ENCODE assay signal across 1 cellular context in the genomic region with DNA sequence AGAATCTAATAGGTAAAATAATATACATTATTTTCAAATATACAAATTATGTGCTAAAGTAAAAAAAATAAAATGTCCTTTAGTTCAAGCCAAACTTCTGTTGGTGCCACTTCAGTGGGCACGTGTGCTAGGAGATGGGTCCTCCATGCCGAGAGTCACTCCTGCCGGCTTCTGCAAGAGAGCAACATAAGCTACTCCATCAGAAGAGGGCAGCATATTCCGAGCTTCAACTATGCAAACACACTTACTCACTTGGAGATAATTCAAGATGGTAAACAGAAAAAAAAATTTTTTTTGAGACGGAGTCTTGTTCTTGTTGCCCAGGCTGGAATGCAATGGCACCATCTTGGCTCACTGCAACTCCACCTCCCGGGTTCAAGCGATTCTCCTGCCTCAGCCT.
TF ChIP-seq lines count a peak whose summit lies in the region.

No MANE protein-coding gene starts in this region.

TF ChIP-seq in WTC11, 78 proteins besides CTCF, POLR2A, EP300 and RAD21 (continued from another document):
- TF ChIP-seq, protein P1, sequence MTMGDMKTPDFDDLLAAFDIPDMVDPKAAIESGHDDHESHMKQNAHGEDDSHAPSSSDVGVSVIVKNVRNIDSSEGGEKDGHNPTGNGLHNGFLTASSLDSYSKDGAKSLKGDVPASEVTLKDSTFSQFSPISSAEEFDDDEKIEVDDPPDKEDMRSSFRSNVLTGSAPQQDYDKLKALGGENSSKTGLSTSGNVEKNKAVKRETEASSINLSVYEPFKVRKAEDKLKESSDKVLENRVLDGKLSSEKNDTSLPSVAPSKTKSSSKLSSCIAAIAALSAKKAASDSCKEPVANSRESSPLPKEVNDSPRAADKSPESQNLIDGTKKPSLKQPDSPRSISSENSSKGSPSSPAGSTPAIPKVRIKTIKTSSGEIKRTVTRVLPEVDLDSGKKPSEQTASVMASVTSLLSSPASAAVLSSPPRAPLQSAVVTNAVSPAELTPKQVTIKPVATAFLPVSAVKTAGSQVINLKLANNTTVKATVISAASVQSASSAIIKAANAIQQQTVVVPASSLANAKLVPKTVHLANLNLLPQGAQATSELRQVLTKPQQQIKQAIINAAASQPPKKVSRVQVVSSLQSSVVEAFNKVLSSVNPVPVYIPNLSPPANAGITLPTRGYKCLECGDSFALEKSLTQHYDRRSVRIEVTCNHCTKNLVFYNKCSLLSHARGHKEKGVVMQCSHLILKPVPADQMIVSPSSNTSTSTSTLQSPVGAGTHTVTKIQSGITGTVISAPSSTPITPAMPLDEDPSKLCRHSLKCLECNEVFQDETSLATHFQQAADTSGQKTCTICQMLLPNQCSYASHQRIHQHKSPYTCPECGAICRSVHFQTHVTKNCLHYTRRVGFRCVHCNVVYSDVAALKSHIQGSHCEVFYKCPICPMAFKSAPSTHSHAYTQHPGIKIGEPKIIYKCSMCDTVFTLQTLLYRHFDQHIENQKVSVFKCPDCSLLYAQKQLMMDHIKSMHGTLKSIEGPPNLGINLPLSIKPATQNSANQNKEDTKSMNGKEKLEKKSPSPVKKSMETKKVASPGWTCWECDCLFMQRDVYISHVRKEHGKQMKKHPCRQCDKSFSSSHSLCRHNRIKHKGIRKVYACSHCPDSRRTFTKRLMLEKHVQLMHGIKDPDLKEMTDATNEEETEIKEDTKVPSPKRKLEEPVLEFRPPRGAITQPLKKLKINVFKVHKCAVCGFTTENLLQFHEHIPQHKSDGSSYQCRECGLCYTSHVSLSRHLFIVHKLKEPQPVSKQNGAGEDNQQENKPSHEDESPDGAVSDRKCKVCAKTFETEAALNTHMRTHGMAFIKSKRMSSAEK (CRISPR knock-in tag; IDR thresholded peaks at IDR 0.05; ENCODE audit: borderline replicate concordance) = no peak
- TF ChIP-seq, protein P2, sequence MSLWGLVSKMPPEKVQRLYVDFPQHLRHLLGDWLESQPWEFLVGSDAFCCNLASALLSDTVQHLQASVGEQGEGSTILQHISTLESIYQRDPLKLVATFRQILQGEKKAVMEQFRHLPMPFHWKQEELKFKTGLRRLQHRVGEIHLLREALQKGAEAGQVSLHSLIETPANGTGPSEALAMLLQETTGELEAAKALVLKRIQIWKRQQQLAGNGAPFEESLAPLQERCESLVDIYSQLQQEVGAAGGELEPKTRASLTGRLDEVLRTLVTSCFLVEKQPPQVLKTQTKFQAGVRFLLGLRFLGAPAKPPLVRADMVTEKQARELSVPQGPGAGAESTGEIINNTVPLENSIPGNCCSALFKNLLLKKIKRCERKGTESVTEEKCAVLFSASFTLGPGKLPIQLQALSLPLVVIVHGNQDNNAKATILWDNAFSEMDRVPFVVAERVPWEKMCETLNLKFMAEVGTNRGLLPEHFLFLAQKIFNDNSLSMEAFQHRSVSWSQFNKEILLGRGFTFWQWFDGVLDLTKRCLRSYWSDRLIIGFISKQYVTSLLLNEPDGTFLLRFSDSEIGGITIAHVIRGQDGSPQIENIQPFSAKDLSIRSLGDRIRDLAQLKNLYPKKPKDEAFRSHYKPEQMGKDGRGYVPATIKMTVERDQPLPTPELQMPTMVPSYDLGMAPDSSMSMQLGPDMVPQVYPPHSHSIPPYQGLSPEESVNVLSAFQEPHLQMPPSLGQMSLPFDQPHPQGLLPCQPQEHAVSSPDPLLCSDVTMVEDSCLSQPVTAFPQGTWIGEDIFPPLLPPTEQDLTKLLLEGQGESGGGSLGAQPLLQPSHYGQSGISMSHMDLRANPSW (CRISPR knock-in tag; conservative IDR thresholded peaks at IDR 0.05; ENCODE audit: low read depth) = no peak
